Comparison of ENCODE assay signal across 17 cellular contexts in the genomic region with DNA sequence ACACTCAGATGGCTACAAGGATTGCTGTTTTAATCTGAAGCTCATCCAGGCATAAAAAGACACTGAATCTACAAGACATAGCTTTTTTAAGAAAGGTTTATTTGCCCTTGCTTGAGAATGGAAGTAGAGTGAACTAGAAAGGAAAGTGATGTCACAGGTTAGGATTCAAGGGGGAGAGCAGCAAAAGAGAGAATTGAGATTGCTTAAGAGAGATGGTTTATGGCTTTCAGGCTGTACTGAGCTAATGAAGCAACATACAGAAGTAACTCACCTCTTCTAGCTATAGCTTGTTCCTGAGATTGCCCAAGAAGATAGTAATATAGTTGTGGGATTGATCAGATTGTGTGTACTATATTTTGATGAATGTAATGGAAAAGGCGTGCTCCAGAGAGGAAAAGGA.
"Had no signal": no experiment of that assay in that cellular context is flagged by ENCODE, and none has a peak within 500 bp of the region (broad histone marks: within the 10 kb centered on the region; RNA-seq: fewer than 3 reads in every experiment).

No MANE protein-coding gene starts in this region.

- H3K27ac ChIP-seq: dorsolateral prefrontal cortex, gastrocnemius medialis, heart left ventricle, skin epidermis, tibial nerve, uterus had no signal

- H3K4me1 ChIP-seq: gastrocnemius medialis, heart left ventricle, tibial nerve, uterus had no signal

- DNase-seq: activated CD4-positive, alpha-beta T cell treated with anti-CD3 and anti-CD28 coated beads, Interleukin-2, amount 10 ng/mL, durations not matched to agents 24 days and 14 days; activated naive CD4-positive, alpha-beta T cell; activated naive CD8-positive, alpha-beta T cell treated with anti-CD3 and anti-CD28 coated beads, Interleukin-2, amount 10 ng/mL, durations not matched to agents 7 days and 5 days; anterior cingulate cortex; dorsolateral prefrontal cortex; endodermal cell; gastrocnemius medialis; heart left ventricle; naive thymus-derived CD8-positive, alpha-beta T cell; retina; stimulated activated CD4-positive, alpha-beta T cell treated with anti-CD3 and anti-CD28 coated beads, Interleukin-15, amount 100 ng/mL, for 24 hours; stimulated activated CD4-positive, alpha-beta T cell treated with anti-CD3 and anti-CD28 coated beads, Interleukin-4, amount 100 ng/mL, for 1 hour; stimulated activated naive B cell treated with anti-CD40 and anti-IgM and Interleukin-4, amounts not matched to agents 10 μg/mL and 1 μg/mL and 100 μg/mL, for 72 hours; T-helper 17 cell; uterus had no signal

- H3K36me3 ChIP-seq: gastrocnemius medialis, heart left ventricle, tibial nerve, uterus had no signal

- H3K9me3 ChIP-seq: gastrocnemius medialis, tibial nerve, uterus had no signal

- H3K4me3 ChIP-seq: dorsolateral prefrontal cortex, gastrocnemius medialis, heart left ventricle, skin epidermis, tibial nerve, uterus had no signal

- H3K27me3 ChIP-seq: gastrocnemius medialis, heart left ventricle, tibial nerve, uterus had no signal
